15 cellular contexts compared by ENCODE assay signal in the genomic region with DNA sequence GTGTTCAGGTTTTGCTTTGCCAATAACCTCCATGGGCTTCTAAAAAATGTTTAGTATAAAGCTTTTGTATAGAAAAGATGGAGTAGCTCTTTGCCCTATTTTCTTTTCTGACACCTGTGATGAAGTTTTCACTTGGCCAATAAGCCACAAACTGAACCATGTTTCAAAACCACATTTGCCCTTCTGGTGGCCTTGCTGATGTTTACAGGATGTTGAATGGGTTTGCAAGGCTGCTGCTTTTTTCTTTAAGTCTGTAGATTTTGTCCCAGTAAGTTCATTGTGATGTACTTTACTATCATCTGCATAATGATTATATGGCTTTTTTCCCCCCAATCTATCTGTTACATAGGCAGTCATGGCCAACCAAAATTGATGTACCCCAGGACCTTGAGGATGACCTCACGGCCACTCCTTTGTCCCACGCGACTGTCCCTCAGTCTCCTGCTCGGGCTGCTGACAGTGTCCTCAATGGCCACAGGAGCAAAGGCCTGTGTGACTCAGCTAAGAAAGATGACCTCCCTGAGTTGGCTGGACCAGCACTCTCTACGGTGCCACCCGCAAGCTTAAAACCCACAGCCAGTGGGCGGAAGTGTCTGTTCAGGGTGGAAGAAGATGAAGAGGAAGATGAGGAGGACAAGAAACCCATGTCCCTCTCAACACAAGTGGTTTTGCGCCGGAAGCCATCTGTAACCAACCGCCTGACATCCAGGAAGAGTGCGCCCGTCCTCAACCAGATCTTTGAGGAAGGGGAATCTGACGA.
DNase-seq lines count a peak whose midpoint lies in the region; ATAC-seq and TF ChIP-seq lines count a peak whose summit lies in the region.
"Had no signal": no experiment of that assay in that cellular context is flagged by ENCODE, and none has a peak within 500 bp of the region (broad histone marks: within the 10 kb centered on the region; RNA-seq: fewer than 3 reads in every experiment).

No MANE protein-coding gene starts in this region.

- peaks cover 38% of the 10 kb centered on the region for H3K4me1 ChIP-seq in CD4-positive, CD25-positive, alpha-beta regulatory T cell (ENCODE audit: control insufficient read depth, insufficient read depth, low read length, poor library complexity, severe bottlenecking)
- peaks cover 17% of the 10 kb centered on the region for H3K4me1 ChIP-seq in KMS-11 (ENCODE audit: low read depth, poor library complexity, severe bottlenecking)
- H3K4me1 ChIP-seq in naive thymus-derived CD4-positive, alpha-beta T cell (ENCODE audit: control insufficient read depth in 2 of 2, insufficient read depth in 2 of 2, low read length in 2 of 2), result peaks cover 68 to 74% of the 10 kb centered on the region in 2 donors
- H3K4me1 ChIP-seq: BE2C had no signal

- H4K20me1 ChIP-seq in KMS-11 (ENCODE audit: insufficient read depth), result no peaks in the 10 kb centered on the region

- ATAC-seq in CD4-positive, CD25-positive, alpha-beta regulatory T cell (ENCODE audit: low read depth in 2 of 2), result peak; percentile 56 to 64
- ATAC-seq in naive thymus-derived CD4-positive, alpha-beta T cell, result peak; percentile 82
- no peak for ATAC-seq in GM18870 (IDR thresholded peaks at IDR 0.05; ENCODE audit: unreplicated experiment)
- ATAC-seq: GM12878, pancreas had no signal

- no peak for TF ChIP-seq CTCF in KMS-11 (conservative IDR thresholded peaks at IDR 0.05; ENCODE audit: low read depth, low read length)

- peak in 2 of 3 donors; percentile 70 to 84 for DNase-seq in CD4-positive, CD25-positive, alpha-beta regulatory T cell
- DNase-seq in activated T-helper 2 cell treated with anti-CD3 and anti-CD28 coated beads, Interferon-gamma antibody, Interleukin-2, Interleukin-4, amounts not matched to agents 10 μg/mL and 5 μg/mL and 100 μg/mL, durations not matched to agents 14 hours and 24 hours and 36 hours (ENCODE audit: low spot score), result peak; percentile 42
- DNase-seq in naive thymus-derived CD4-positive, alpha-beta T cell, result peak in 7 of 9 donors; percentile 51 to 86 (median 80)
- no peak for DNase-seq in erythroblast (lab: John Stamatoyannopoulos, UW)
- DNase-seq in NCI-H1092 treated with DMSO at 0.1 percent for 48 hours (lab: John Stamatoyannopoulos, UW), result no peak
- no peak for DNase-seq in stimulated activated CD4-positive, alpha-beta T cell treated with anti-CD3 and anti-CD28 coated beads, Interleukin-12 subunit alpha, Interleukin-12 subunit beta, amount 100 ng/mL, for 4 hours
- DNase-seq: BE2C, NCI-H1417, NCI-H524, RPMI8226 had no signal

- H3K4me2 ChIP-seq in KMS-11, result peak overlapping the region; percentile 9; the same call in 1 of the 2 replicates

- H3K4me3 ChIP-seq in CD4-positive, CD25-positive, alpha-beta regulatory T cell (ENCODE audit: low read depth, low read length), result peak overlapping the region; percentile 52
- no peak overlapping the region for H3K4me3 ChIP-seq in KMS-11 (IDR thresholded peaks at IDR 0.05; ENCODE audit: insufficient read depth, low read depth, low read length)
- peak overlapping the region; percentile 34 for H3K4me3 ChIP-seq in naive thymus-derived CD4-positive, alpha-beta T cell (ENCODE audit: low read length)
- H3K4me3 ChIP-seq: GM12878, pancreas had no signal

- H3K9me3 Mint-ChIP-seq in CD4-positive, CD25-positive, alpha-beta regulatory T cell, result peaks cover 0 to 16% (median 9%) of the 10 kb centered on the region in 7 donors
- H3K9me3 Mint-ChIP-seq in activated T-helper 2 cell treated with anti-CD3 and anti-CD28 coated beads, Interferon-gamma antibody, Interleukin-2, Interleukin-4, amounts not matched to agents 10 μg/mL and 5 μg/mL and 100 μg/mL, durations not matched to agents 14 hours and 24 hours and 36 hours, result peaks cover 12% of the 10 kb centered on the region
- H3K9me3 Mint-ChIP-seq in naive thymus-derived CD4-positive, alpha-beta T cell, result peaks cover 8 to 28% (median 13%) of the 10 kb centered on the region in 11 donors

- peaks cover 26 to 69% (median 49%) of the 10 kb centered on the region in 4 donors for H3K4me1 Mint-ChIP-seq in CD4-positive, CD25-positive, alpha-beta regulatory T cell
- peaks cover 57% of the 10 kb centered on the region for H3K4me1 Mint-ChIP-seq in activated T-helper 2 cell treated with anti-CD3 and anti-CD28 coated beads, Interferon-gamma antibody, Interleukin-2, Interleukin-4, amounts not matched to agents 10 μg/mL and 5 μg/mL and 100 μg/mL, durations not matched to agents 14 hours and 24 hours and 36 hours (ENCODE audit: low read depth)
- H3K4me1 Mint-ChIP-seq in naive thymus-derived CD4-positive, alpha-beta T cell, result peaks cover 40 to 90% (median 71%) of the 10 kb centered on the region in 7 donors
- H3K4me1 Mint-ChIP-seq: memory B cell had no signal

- no peaks in the 10 kb centered on the region for H3K79me2 ChIP-seq in KMS-11 (ENCODE audit: insufficient read depth, low read depth)

- no peaks in the 10 kb centered on the region for H3K27me3 ChIP-seq in CD4-positive, CD25-positive, alpha-beta regulatory T cell (ENCODE audit: control insufficient read depth, insufficient read depth, low read length)
- H3K27me3 ChIP-seq in KMS-11 (ENCODE audit: insufficient read depth, low read depth), result no peaks in the 10 kb centered on the region
- no peaks in the 10 kb centered on the region for H3K27me3 ChIP-seq in naive thymus-derived CD4-positive, alpha-beta T cell (ENCODE audit: control insufficient read depth in 2 of 2, insufficient read depth in 2 of 2, low read length in 2 of 2)
- H3K27me3 ChIP-seq: BE2C, pancreas had no signal

- peak overlapping the region; percentile 50 for H3K27ac ChIP-seq in CD4-positive, CD25-positive, alpha-beta regulatory T cell (ENCODE audit: insufficient read depth, low read length, poor library complexity, severe bottlenecking)
- H3K27ac ChIP-seq in KMS-11, result no peak overlapping the region
- H3K27ac ChIP-seq in naive thymus-derived CD4-positive, alpha-beta T cell (ENCODE audit: low read depth, low read length), result peak overlapping the region; percentile 58
- H3K27ac ChIP-seq: pancreas had no signal

- H3K9ac ChIP-seq in KMS-11, result no peak overlapping the region

- H2AFZ ChIP-seq in KMS-11 (ENCODE audit: low read depth), result no peak overlapping the region

- H3K27ac Mint-ChIP-seq in CD4-positive, CD25-positive, alpha-beta regulatory T cell, result peak overlapping the region; percentile 81 to 96 (median 95)
- peak overlapping the region; percentile 87 for H3K27ac Mint-ChIP-seq in activated T-helper 2 cell treated with anti-CD3 and anti-CD28 coated beads, Interferon-gamma antibody, Interleukin-2, Interleukin-4, amounts not matched to agents 10 μg/mL and 5 μg/mL and 100 μg/mL, durations not matched to agents 14 hours and 24 hours and 36 hours
- H3K27ac Mint-ChIP-seq in naive thymus-derived CD4-positive, alpha-beta T cell, result peak overlapping the region; percentile 88 to 98 (median 92)
- H3K27ac Mint-ChIP-seq: memory B cell had no signal

- intact Hi-C loops in activated T-helper 2 cell treated with anti-CD3 and anti-CD28 coated beads, Interferon-gamma antibody, Interleukin-2, Interleukin-4, amounts not matched to agents 10 μg/mL and 5 μg/mL and 100 μg/mL, durations not matched to agents 14 hours and 24 hours and 36 hours (cut with micrococcal nuclease), result loop anchor here (1.0 to 5.0 kb wide), 3 partner anchors 20 to 59 kb away; no protein-coding TSS in a partner anchor
- intact Hi-C loops in naive thymus-derived CD4-positive, alpha-beta T cell (cut with micrococcal nuclease), result loop anchor here (1.0 to 5.0 kb wide), 8 partner anchors 16 to 184 kb away; a partner anchor contains a TSS

- H3K36me3 ChIP-seq in CD4-positive, CD25-positive, alpha-beta regulatory T cell (ENCODE audit: control insufficient read depth, insufficient read depth, low read length), result peaks cover 90% of the 10 kb centered on the region
- 0 out of 2 replicates have a peak, but pooled peaks cover 3% of the 10 kb centered on the region for H3K36me3 ChIP-seq in KMS-11 (ENCODE audit: insufficient read depth)
- H3K36me3 ChIP-seq in naive thymus-derived CD4-positive, alpha-beta T cell (ENCODE audit: control insufficient read depth in 2 of 3, insufficient read depth in 3 of 3, low read length in 3 of 3), result peaks cover 10 to 75% (median 36%) of the 10 kb centered on the region in 3 experiments

- POLR2A ChIA-PET in naive thymus-derived CD4-positive, alpha-beta T cell (lab: Charles Lee), result interaction anchor here (0.5 to 3.5 kb wide), 16 partner anchors 11 to 966 kb away, joined by 3 to 22 read pairs (median 6); a partner anchor contains a TSS

- no peak for TF ChIP-seq POLR2A in erythroblast (IDR thresholded peaks at IDR 0.05; ENCODE audit: low read length)

- peaks cover 7 to 20% of the 10 kb centered on the region in 2 experiments for H3K9me3 ChIP-seq in CD4-positive, CD25-positive, alpha-beta regulatory T cell (ENCODE audit: control insufficient read depth in 2 of 2, low read length in 2 of 2)
- H3K9me3 ChIP-seq in naive thymus-derived CD4-positive, alpha-beta T cell (ENCODE audit: control insufficient read depth in 2 of 3, low read length in 3 of 3), result peaks cover 0 to 12% (median 0%) of the 10 kb centered on the region in 3 experiments
- H3K9me3 ChIP-seq: BE2C, pancreas had no signal

- H3K36me3 Mint-ChIP-seq in CD4-positive, CD25-positive, alpha-beta regulatory T cell, result peaks cover 88% of the 10 kb centered on the region
- H3K36me3 Mint-ChIP-seq in activated T-helper 2 cell treated with anti-CD3 and anti-CD28 coated beads, Interferon-gamma antibody, Interleukin-2, Interleukin-4, amounts not matched to agents 10 μg/mL and 5 μg/mL and 100 μg/mL, durations not matched to agents 14 hours and 24 hours and 36 hours (ENCODE audit: low read depth), result peaks cover 94% of the 10 kb centered on the region
- peaks cover 25 to 95% (median 87%) of the 10 kb centered on the region in 5 donors for H3K36me3 Mint-ChIP-seq in naive thymus-derived CD4-positive, alpha-beta T cell

- H3K27me3 Mint-ChIP-seq in CD4-positive, CD25-positive, alpha-beta regulatory T cell, result no peaks in the 10 kb centered on the region
- H3K27me3 Mint-ChIP-seq in activated T-helper 2 cell treated with anti-CD3 and anti-CD28 coated beads, Interferon-gamma antibody, Interleukin-2, Interleukin-4, amounts not matched to agents 10 μg/mL and 5 μg/mL and 100 μg/mL, durations not matched to agents 14 hours and 24 hours and 36 hours (ENCODE audit: low read depth), result no peaks in the 10 kb centered on the region
- H3K27me3 Mint-ChIP-seq in naive thymus-derived CD4-positive, alpha-beta T cell, result no peaks in the 10 kb centered on the region
- H3K27me3 Mint-ChIP-seq: memory B cell had no signal

- H3K4me3 Mint-ChIP-seq in CD4-positive, CD25-positive, alpha-beta regulatory T cell, result peak overlapping the region; percentile 24 to 67 (median 57)
- H3K4me3 Mint-ChIP-seq in activated T-helper 2 cell treated with anti-CD3 and anti-CD28 coated beads, Interferon-gamma antibody, Interleukin-2, Interleukin-4, amounts not matched to agents 10 μg/mL and 5 μg/mL and 100 μg/mL, durations not matched to agents 14 hours and 24 hours and 36 hours (ENCODE audit: low read depth), result peak overlapping the region; percentile 6
- H3K4me3 Mint-ChIP-seq in naive thymus-derived CD4-positive, alpha-beta T cell, result peak overlapping the region; percentile 51 to 80 (median 71)
- H3K4me3 Mint-ChIP-seq: memory B cell had no signal

- CTCF ChIA-PET in naive thymus-derived CD4-positive, alpha-beta T cell (lab: Charles Lee), result interaction anchor here (0.7 to 3.2 kb wide), 8 partner anchors 27 to 385 kb away, joined by 3 to 12 read pairs (median 4); no protein-coding TSS in a partner anchor

Comparison
In these comparisons a context has a peak if more than half of its experiments do, and no peak if none do; other contexts are left out.
1. DNase-seq: peak in CD4-positive, CD25-positive, alpha-beta regulatory T cell (2 of 3), activated T-helper 2 cell treated with anti-CD3 and anti-CD28 coated beads, Interferon-gamma antibody, Interleukin-2, Interleukin-4, amounts not matched to agents 10 μg/mL and 5 μg/mL and 100 μg/mL, durations not matched to agents 14 hours and 24 hours and 36 hours (single experiment) and naive thymus-derived CD4-positive, alpha-beta T cell (7 of 9); none in erythroblast (0 of 2), NCI-H1092 treated with DMSO at 0.1 percent for 48 hours (single experiment) and stimulated activated CD4-positive, alpha-beta T cell treated with anti-CD3 and anti-CD28 coated beads, Interleukin-12 subunit alpha, Interleukin-12 subunit beta, amount 100 ng/mL, for 4 hours (single experiment).
2. H3K4me3 Mint-ChIP-seq: peak in every context shown above with its lines; median percentile 71 in naive thymus-derived CD4-positive, alpha-beta T cell; 57 in CD4-positive, CD25-positive, alpha-beta regulatory T cell; 6 in activated T-helper 2 cell treated with anti-CD3 and anti-CD28 coated beads, Interferon-gamma antibody, Interleukin-2, Interleukin-4, amounts not matched to agents 10 μg/mL and 5 μg/mL and 100 μg/mL, durations not matched to agents 14 hours and 24 hours and 36 hours.
3. Peak in every context shown above with its lines, with median percentiles within 50 percentile points of each other: H3K27ac Mint-ChIP-seq.